ENCODE assay signal across 19 cellular contexts in genomic region chr1:31674626-31675025, GRCh38. TPM values are rescaled to one million over a fixed set of nuclear protein-coding genes. Genes with fewer than 3 reads are reported as not detected.
DNase-seq lines count a peak whose midpoint lies in the region; ATAC-seq and TF ChIP-seq lines count a peak whose summit lies in the region.
"Had no signal": no experiment of that assay in that cellular context is flagged by ENCODE, and none has a peak within 500 bp of the region (broad histone marks: within the 10 kb centered on the region; RNA-seq: fewer than 3 reads in every experiment).

No MANE protein-coding gene starts in this region.

- no peak for TF ChIP-seq CTCF in glutamatergic neuron (IDR thresholded peaks at IDR 0.05; ENCODE audit: partially characterized antibody, unreplicated experiment)

- DNase-seq in NCI-H82 (lab: John Stamatoyannopoulos, UW) (peak; percentile 49), NCI-H82 treated with DMSO at 0.1 percent for 48 hours (lab: John Stamatoyannopoulos, UW; ENCODE audit: unreplicated experiment) (no peak), NCI-H524 treated with DMSO at 0.1 percent for 48 hours (lab: John Stamatoyannopoulos, UW) (peak; percentile 90), glutamatergic neuron (no peak), DMS53 treated with DMSO at 0.1 percent for 48 hours (lab: John Stamatoyannopoulos, UW; ENCODE audit: unreplicated experiment) (no peak), A172 (ENCODE audit: low spot score) (no peak)
- no peak for DNase-seq in stimulated activated effector memory CD8-positive, alpha-beta T cell treated with anti-CD3 and anti-CD28 coated beads, Interleukin-12 subunit alpha, Interleukin-12 subunit beta, amount 100 ng/mL, for 72 hours (ENCODE audit: low spot score in 2 of 2)
- DNase-seq: activated CD4-positive, alpha-beta memory T cell treated with anti-CD3 and anti-CD28 coated beads, Interleukin-2, amount 10 ng/mL, durations not matched to agents 7 days and 5 days; effector memory CD8-positive, alpha-beta T cell; mucosa of descending colon; NCI-H1436; NCI-H510A; OCI-M1; ovary; stimulated activated naive CD4-positive, alpha-beta T cell; SW 1271 had no signal

- H3K4me3 Mint-ChIP-seq in glutamatergic neuron (ENCODE audit: unreplicated experiment) = no peak overlapping the region
- no peak overlapping the region for H3K4me3 Mint-ChIP-seq in stimulated activated effector memory CD8-positive, alpha-beta T cell treated with anti-CD3 and anti-CD28 coated beads, Interleukin-12 subunit alpha, Interleukin-12 subunit beta, amount 100 ng/mL, for 72 hours
- H3K4me3 Mint-ChIP-seq: activated CD4-positive, alpha-beta memory T cell treated with anti-CD3 and anti-CD28 coated beads, Interleukin-2, amount 10 ng/mL, durations not matched to agents 7 days and 5 days; CD14-positive monocyte; central memory CD8-positive, alpha-beta T cell; effector memory CD8-positive, alpha-beta T cell had no signal

- H3K27me3 Mint-ChIP-seq in glutamatergic neuron (ENCODE audit: unreplicated experiment) = peaks cover 11% of the 10 kb centered on the region

- H3K9me3 Mint-ChIP-seq in glutamatergic neuron (ENCODE audit: unreplicated experiment) = peaks cover 11% of the 10 kb centered on the region
- H3K9me3 Mint-ChIP-seq in stimulated activated effector memory CD8-positive, alpha-beta T cell treated with anti-CD3 and anti-CD28 coated beads, Interleukin-12 subunit alpha, Interleukin-12 subunit beta, amount 100 ng/mL, for 72 hours = no peaks in the 10 kb centered on the region
- H3K9me3 Mint-ChIP-seq: activated CD4-positive, alpha-beta memory T cell treated with anti-CD3 and anti-CD28 coated beads, Interleukin-2, amount 10 ng/mL, durations not matched to agents 7 days and 5 days; central memory CD8-positive, alpha-beta T cell; effector memory CD8-positive, alpha-beta T cell had no signal

- peaks cover 46% of the 10 kb centered on the region for H3K4me1 Mint-ChIP-seq in glutamatergic neuron (ENCODE audit: low read depth, unreplicated experiment)
- H3K4me1 Mint-ChIP-seq in stimulated activated effector memory CD8-positive, alpha-beta T cell treated with anti-CD3 and anti-CD28 coated beads, Interleukin-12 subunit alpha, Interleukin-12 subunit beta, amount 100 ng/mL, for 72 hours = peaks cover 15% of the 10 kb centered on the region

- no peak for ATAC-seq in stimulated activated effector memory CD8-positive, alpha-beta T cell treated with anti-CD3 and anti-CD28 coated beads, Interleukin-12 subunit alpha, Interleukin-12 subunit beta, amount 100 ng/mL, for 72 hours
- ATAC-seq in GM18519 (IDR thresholded peaks at IDR 0.05; ENCODE audit: low FRiP score, unreplicated experiment) = no peak
- ATAC-seq: effector memory CD8-positive, alpha-beta T cell; mucosa of descending colon had no signal

- no peaks in the 10 kb centered on the region for H3K36me3 Mint-ChIP-seq in glutamatergic neuron (ENCODE audit: unreplicated experiment)
- no peaks in the 10 kb centered on the region for H3K36me3 Mint-ChIP-seq in stimulated activated effector memory CD8-positive, alpha-beta T cell treated with anti-CD3 and anti-CD28 coated beads, Interleukin-12 subunit alpha, Interleukin-12 subunit beta, amount 100 ng/mL, for 72 hours
- H3K36me3 Mint-ChIP-seq: CD14-positive monocyte had no signal

- H3K27ac Mint-ChIP-seq in glutamatergic neuron (ENCODE audit: unreplicated experiment) = peak overlapping the region; percentile 88
- H3K27ac Mint-ChIP-seq in stimulated activated effector memory CD8-positive, alpha-beta T cell treated with anti-CD3 and anti-CD28 coated beads, Interleukin-12 subunit alpha, Interleukin-12 subunit beta, amount 100 ng/mL, for 72 hours = peak overlapping the region; percentile 45
- H3K27ac Mint-ChIP-seq: activated CD4-positive, alpha-beta memory T cell treated with anti-CD3 and anti-CD28 coated beads, Interleukin-2, amount 10 ng/mL, durations not matched to agents 7 days and 5 days; CD14-positive monocyte had no signal

RNA-seq across cellular contexts. Expression of gene COL16A1, which starts 29.2 kb away (rescaled TPM):
- total RNA-seq in glutamatergic neuron (ENCODE audit: unreplicated experiment) = 52.2 TPM
- 12.7 and 26.2 TPM in 2 replicates for total RNA-seq in A172 (2014; rRNA removed; shearing (Covaris generic))
- total RNA-seq: activated CD4-positive, alpha-beta memory T cell treated with anti-CD3 and anti-CD28 coated beads, Interleukin-2, amount 10 ng/mL, durations not matched to agents 7 days and 5 days had no signal

RNA-seq across cellular contexts. Expression of gene PEF1, which starts 29.9 kb away (rescaled TPM):
- total RNA-seq in glutamatergic neuron (ENCODE audit: unreplicated experiment) = 38.9 TPM
- total RNA-seq in A172 (2014; rRNA removed; shearing (Covaris generic)) = 62.2 and 62.7 TPM in 2 replicates

RNA-seq across cellular contexts. Expression of gene HCRTR1, which starts 57.1 kb away (rescaled TPM):
- not detected for total RNA-seq in glutamatergic neuron (ENCODE audit: unreplicated experiment)
- not detected in 2 replicates for total RNA-seq in A172 (2014; rRNA removed; shearing (Covaris generic))
- total RNA-seq: activated CD4-positive, alpha-beta memory T cell treated with anti-CD3 and anti-CD28 coated beads, Interleukin-2, amount 10 ng/mL, durations not matched to agents 7 days and 5 days; mucosa of descending colon; ovary had no signal

Comparison
In these comparisons a context has a peak if more than half of its experiments do, and no peak if none do; other contexts are left out.
1. DNase-seq: peak in NCI-H82 (single experiment) and NCI-H524 treated with DMSO at 0.1 percent for 48 hours (single experiment); none in NCI-H82 treated with DMSO at 0.1 percent for 48 hours (single experiment), glutamatergic neuron (single experiment), stimulated activated effector memory CD8-positive, alpha-beta T cell treated with anti-CD3 and anti-CD28 coated beads, Interleukin-12 subunit alpha, Interleukin-12 subunit beta, amount 100 ng/mL, for 72 hours (0 of 2), DMS53 treated with DMSO at 0.1 percent for 48 hours (single experiment) and A172 (single experiment).